Comparison of ENCODE assay signal across 8 cellular contexts in the genomic region with DNA sequence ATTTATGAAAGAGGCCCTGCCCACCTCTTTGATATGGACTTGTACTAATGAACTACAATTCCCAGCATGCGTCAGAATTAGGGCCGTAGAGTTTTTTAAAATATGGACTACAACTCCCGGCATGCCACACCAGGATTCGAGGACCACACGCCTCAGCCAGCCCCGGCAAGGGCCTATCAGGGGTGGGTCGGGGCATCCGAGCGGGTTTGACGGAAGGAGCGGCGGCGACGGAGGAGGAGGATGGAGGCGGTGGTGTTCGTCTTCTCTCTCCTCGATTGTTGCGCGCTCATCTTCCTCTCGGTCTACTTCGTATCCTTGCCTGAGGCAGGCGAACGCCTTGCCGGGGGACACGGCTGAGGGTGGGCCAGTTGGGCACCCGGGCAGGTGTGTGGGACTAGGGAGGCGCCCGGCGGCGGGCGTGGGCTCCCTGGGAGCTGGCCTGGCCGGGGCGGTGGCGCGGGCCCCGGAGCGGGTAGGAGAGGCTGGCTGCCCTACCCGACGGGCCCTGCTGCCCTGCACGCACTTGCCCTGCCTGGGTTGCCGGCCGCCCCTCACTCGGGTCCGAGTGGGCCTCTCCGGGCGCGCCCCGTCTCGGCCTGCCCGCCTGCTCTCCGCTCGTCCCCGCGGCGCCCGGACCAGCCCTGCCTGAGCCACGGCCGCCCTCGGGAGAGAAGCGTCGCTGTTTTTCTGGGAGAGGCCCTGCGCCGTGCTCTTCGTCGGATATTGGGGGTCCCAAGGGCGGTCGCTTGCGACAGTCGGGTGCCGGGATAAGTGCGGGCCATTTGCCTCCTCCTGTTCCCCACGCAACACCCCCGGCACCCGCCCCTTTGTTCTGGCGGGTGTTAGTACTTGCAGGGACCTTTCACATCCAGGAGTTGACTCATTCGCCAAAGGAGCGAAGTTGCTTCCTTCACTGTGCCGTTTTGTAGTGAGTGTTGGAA. TPM values are rescaled to one million over a fixed set of nuclear protein-coding genes. Genes with fewer than 3 reads are reported as not detected.
DNase-seq lines count a peak whose midpoint lies in the region; ATAC-seq and TF ChIP-seq lines count a peak whose summit lies in the region.

Gene CNIH4 (plus strand): TSS at position 195 of the 941 bp plus-strand sequence. CDS start 46 bp downstream, at position 241.

- no peak within 1 kb of the TSS for H2BK20ac ChIP-seq in IMR-90 (ENCODE audit: low read depth, low read length)

- no peak within 1 kb of the TSS for H3K18ac ChIP-seq in IMR-90 (ENCODE audit: low read depth, low read length)

- peak within 1 kb of the TSS; percentile 40 for H2BK5ac ChIP-seq in IMR-90 (ENCODE audit: low read depth, low read length, poor library complexity, severe bottlenecking)

- no peaks in the 10 kb centered on the region for H3K27me3 ChIP-seq in IMR-90 (ENCODE audit: control insufficient read depth, insufficient read depth, low read length)

- peak within 1 kb of the TSS; percentile 79; the same call in 1 of the 2 replicates for H3K14ac ChIP-seq in IMR-90 (replicated peaks; ENCODE audit: low read depth, low read length)

- peak within 1 kb of the TSS; percentile 94 for H2AFZ ChIP-seq in IMR-90 (replicated peaks; ENCODE audit: low read length, poor library complexity)

- no peaks in the 10 kb centered on the region for H3K36me3 ChIP-seq in IMR-90 (ENCODE audit: control insufficient read depth, insufficient read depth, low read length)
- H3K36me3 ChIP-seq in mucosa of descending colon (ENCODE audit: low read depth) = no peaks in the 10 kb centered on the region

- H3K4me1 ChIP-seq in IMR-90 (ENCODE audit: control insufficient read depth, insufficient read depth, low read length) = peaks cover 2% of the 10 kb centered on the region
- H3K4me1 ChIP-seq in mucosa of descending colon (ENCODE audit: low read depth) = peaks cover 13% of the 10 kb centered on the region

- TF ChIP-seq CTCF in IMR-90 (conservative IDR thresholded peaks at IDR 0.05; ENCODE audit: low read depth, low read length) (no peak), mucosa of descending colon (IDR thresholded peaks at IDR 0.05) (no peak)

- peak within 1 kb of the TSS; percentile 74 for H3K27ac ChIP-seq in IMR-90 (ENCODE audit: insufficient read depth, low read length)
- H3K27ac ChIP-seq in epithelial cell of prostate = peak within 1 kb of the TSS; percentile 81

- intact Hi-C loops in IMR-90 (cut with micrococcal nuclease) = no loop called here
- intact Hi-C loops in mucosa of descending colon (cut with DNase I, micrococcal nuclease) = no loop called here

- H4K8ac ChIP-seq in IMR-90 (ENCODE audit: low read depth in 2 of 2, low read length in 2 of 2) = peak within 1 kb of the TSS in 1 of 2 experiments; percentile 85; a peak in 3 of 4 replicates

- H3K79me1 ChIP-seq in IMR-90 (ENCODE audit: low read depth in 1 of 2, low read length in 2 of 2) = peaks cover 12 to 37% of the 10 kb centered on the region in 2 experiments; a peak in 3 of 4 replicates

- H3K9ac ChIP-seq in IMR-90 (ENCODE audit: low read depth, low read length) = peak within 1 kb of the TSS; percentile 73

- H3K9me1 ChIP-seq in IMR-90 (ENCODE audit: insufficient read depth, low read length) = peaks cover 5% of the 10 kb centered on the region; the same call in 1 of the 2 replicates

- peak within 1 kb of the TSS; percentile 74 for H3K4me3 ChIP-seq in IMR-90 (ENCODE audit: insufficient read depth, low read depth, low read length)
- peak within 1 kb of the TSS; percentile 83 for H3K4me3 ChIP-seq in mucosa of descending colon

- POLR2A ChIA-PET in IMR-90 (lab: Charles Lee; ENCODE audit: unreplicated experiment) = no interaction called here

- peaks cover 12% of the 10 kb centered on the region; the same call in 1 of the 2 replicates for H4K20me1 ChIP-seq in IMR-90 (ENCODE audit: insufficient read depth, low read length)

- in situ Hi-C loops in IMR-90 (cut with MboI; ENCODE audit: low sequenced_read_pairs) = no loop called here

- no peaks in the 10 kb centered on the region for H3K9me3 ChIP-seq in IMR-90 (ENCODE audit: control insufficient read depth, insufficient read depth, low read length)
- H3K9me3 ChIP-seq in mucosa of descending colon = no peaks in the 10 kb centered on the region

- H2BK120ac ChIP-seq in IMR-90 (ENCODE audit: low read depth, low read length) = no peak within 1 kb of the TSS

- CTCF ChIA-PET in IMR-90 (lab: Yijun Ruan, JAX) = no interaction called here

- no peak within 1 kb of the TSS; the same call in 1 of the 2 replicates for H2AK5ac ChIP-seq in IMR-90 (ENCODE audit: low read depth, low read length)

- peak within 1 kb of the TSS; percentile 61 for H3K4ac ChIP-seq in IMR-90 (ENCODE audit: low read depth, low read length)

- no peak for TF ChIP-seq RAD21 in IMR-90 (IDR thresholded peaks at IDR 0.05; ENCODE audit: low read length)

- H3K56ac ChIP-seq in IMR-90 (ENCODE audit: extremely low read depth, insufficient read depth, low read length) = 0 out of 2 replicates have a peak within 1 kb of the TSS, but pooled peaks have one; percentile 6

- peak within 1 kb of the TSS; percentile 10; the same call in 1 of the 2 replicates for H4K5ac ChIP-seq in IMR-90 (ENCODE audit: low read depth, low read length)

- dilution Hi-C loops in IMR-90 (cut with HindIII; ENCODE audit: low sequenced_read_pairs, unreplicated experiment) = no loop called here

- 0% methylated on average over 30 of the region's 78 CpGs; no CpG with 5 or more reads in 1 of the 2 experiments for WGBS in IMR-90 (ENCODE audit: extremely low coverage in 2 of 2, insufficient read length in 1 of 2), 2 experiments

- ATAC-seq in GM21528 (IDR thresholded peaks at IDR 0.05; ENCODE audit: low FRiP score, unreplicated experiment) (peak; percentile 98), IMR-90 (ENCODE audit: low read depth) (peak; percentile 95), mucosa of descending colon (peak; percentile 94)

- TF ChIP-seq POLR2A in IMR-90 (IDR thresholded peaks at IDR 0.05; ENCODE audit: low read depth, low read length) = peak; percentile 70

- H2BK15ac ChIP-seq in IMR-90 (ENCODE audit: low read depth, low read length) = no peak within 1 kb of the TSS

- H4K91ac ChIP-seq in IMR-90 (ENCODE audit: insufficient read depth, low read depth, low read length) = peak within 1 kb of the TSS; percentile 35; the same call in 1 of the 2 replicates

- peak within 1 kb of the TSS; percentile 63 for H3K4me2 ChIP-seq in IMR-90 (ENCODE audit: low read depth, low read length)

- DNase-seq in DMS 273 (lab: John Stamatoyannopoulos, UW; ENCODE audit: unreplicated experiment) (peak; percentile 98), IMR-90 (peak; percentile 96), OCI-M1 (lab: John Stamatoyannopoulos, UW) (peak; percentile 98), activated T-cell treated with anti-CD3 and anti-CD28 coated beads for 4 hours (peak; percentile 82), epithelial cell of prostate (ENCODE audit: low read depth, low spot score) (peak; percentile 69), mucosa of descending colon (peak; percentile 93 to 95 (median 93))
- peak; percentile 87 for DNase-seq in stimulated activated CD8-positive, alpha-beta memory T cell treated with anti-CD3 and anti-CD28 coated beads, Interleukin-4, amount 100 ng/mL, for 24 hours (ENCODE audit: low read depth)

- peak within 1 kb of the TSS; percentile 73 for H2AK9ac ChIP-seq in IMR-90 (replicated peaks; ENCODE audit: low read depth, low read length, poor library complexity)

- H3K23ac ChIP-seq in IMR-90 (ENCODE audit: low read depth, low read length) = peak within 1 kb of the TSS; percentile 76; the same call in 1 of the 2 replicates

- no TSS peak for BruUV-seq in IMR-90 (replicated peaks; lab: Mats Ljungman, UMichigan)

TF ChIP-seq in IMR-90, 13 proteins besides CTCF, POLR2A, EP300 and RAD21:
- TF ChIP-seq MXI1 (IDR thresholded peaks at IDR 0.05; ENCODE audit: borderline replicate concordance, low read depth, low read length) = 0 out of 2 replicates have a peak, but pooled peaks have one; percentile 41
- peak; percentile 78 for TF ChIP-seq MAZ (IDR thresholded peaks at IDR 0.05; ENCODE audit: borderline replicate concordance, low read depth, low read length)
- no peak for TF ChIP-seq NFE2L2 (IDR thresholded peaks at IDR 0.05; ENCODE audit: low read depth, low read length)
TF ChIP-seq in IMR-90: peak in this region for 2.

RNA-seq across cellular contexts. Expression of gene CNIH4, which starts in this region (rescaled TPM):
- total RNA-seq in IMR-90 (2012; rRNA removed) (73.1 and 105 TPM in 2 replicates), mucosa of descending colon (10 to 100 TPM; 53.3 to 60.5 (median 54.7) TPM)
- polyA plus RNA-seq in IMR-90 (2012; rRNA removed) = 27.8 and 29.7 TPM in 2 replicates
- polyA plus RNA-seq in IMR-90 (2012; cell fraction: cytosol; rRNA removed) = 14.2 and 16.4 TPM in 2 replicates
- polyA plus RNA-seq in IMR-90 (2012; cell fraction: nucleus; rRNA removed; ENCODE audit: low replicate concordance) = 7.8 and 20.8 TPM in 2 replicates

Comparison
In these comparisons a context has a peak if more than half of its experiments do, and no peak if none do; other contexts are left out.
1. Peak in every context shown above with its lines: DNase-seq, ATAC-seq, H3K4me3 ChIP-seq and H3K27ac ChIP-seq.